Comparison of ENCODE assay signal across 1 cellular context in genomic region chr17:8360260-8360659, GRCh38.
TF ChIP-seq lines count a peak whose summit lies in the region.

No MANE protein-coding gene starts in this region.

TF ChIP-seq in WTC11, 78 proteins besides CTCF, POLR2A, EP300 and RAD21 (continued from another document):
- no peak for TF ChIP-seq ARID4B (CRISPR knock-in tag; IDR thresholded peaks at IDR 0.05; ENCODE audit: borderline replicate concordance)
- no peak for TF ChIP-seq E2F4 (CRISPR knock-in tag; IDR thresholded peaks at IDR 0.05; ENCODE audit: borderline replicate concordance, low read depth)
